In genomic region chr7:66693331-66693730, GRCh38 we compare ENCODE assay signal across 15 cellular contexts. TPM values are rescaled to one million over a fixed set of nuclear protein-coding genes. Genes with fewer than 3 reads are reported as not detected.
DNase-seq lines count a peak whose midpoint lies in the region; ATAC-seq and TF ChIP-seq lines count a peak whose summit lies in the region.
"Had no signal": no experiment of that assay in that cellular context is flagged by ENCODE, and none has a peak within 500 bp of the region (broad histone marks: within the 10 kb centered on the region; RNA-seq: fewer than 3 reads in every experiment).

No MANE protein-coding gene starts in this region.

- peaks cover 11% of the 10 kb centered on the region for H3K36me3 Mint-ChIP-seq in osteocyte (ENCODE audit: unreplicated experiment)
- H3K36me3 Mint-ChIP-seq: CD4-positive, alpha-beta memory T cell had no signal

- H3K4me3 Mint-ChIP-seq in osteocyte (ENCODE audit: unreplicated experiment): no peak overlapping the region
- H3K4me3 Mint-ChIP-seq: CD14-positive monocyte; CD4-positive, alpha-beta memory T cell had no signal

- peaks cover 3% of the 10 kb centered on the region for H3K9me3 Mint-ChIP-seq in osteocyte (ENCODE audit: unreplicated experiment)

- ATAC-seq in lower lobe of right lung: no peak

- H3K27ac Mint-ChIP-seq in osteocyte (ENCODE audit: unreplicated experiment): no peak overlapping the region
- H3K27ac Mint-ChIP-seq: CD4-positive, alpha-beta memory T cell had no signal

- no peaks in the 10 kb centered on the region for H3K27me3 Mint-ChIP-seq in osteocyte (ENCODE audit: unreplicated experiment)
- H3K27me3 Mint-ChIP-seq: CD4-positive, alpha-beta memory T cell had no signal

- H3K27ac ChIP-seq in esophagus squamous epithelium (peak overlapping the region in 3 of 4 donors; percentile 35 to 65 (median 50)), lower lobe of right lung (no peak overlapping the region)
- H3K27ac ChIP-seq: BLaER1 had no signal

- H3K4me3 ChIP-seq in esophagus squamous epithelium (no peak overlapping the region), lower lobe of right lung (no peak overlapping the region)
- H3K4me3 ChIP-seq: BLaER1, HAP-1 had no signal

- H3K36me3 ChIP-seq in esophagus squamous epithelium: peaks cover 0 to 34% (median 0%) of the 10 kb centered on the region in 3 donors
- H3K36me3 ChIP-seq in lower lobe of right lung: peaks cover 12% of the 10 kb centered on the region
- H3K36me3 ChIP-seq: HAP-1 had no signal

- peaks cover 5% of the 10 kb centered on the region for H3K4me1 Mint-ChIP-seq in osteocyte (ENCODE audit: unreplicated experiment)
- H3K4me1 Mint-ChIP-seq: CD14-positive monocyte had no signal

- TF ChIP-seq CTCF in esophagus squamous epithelium (IDR thresholded peaks at IDR 0.05) (no peak), osteocyte (IDR thresholded peaks at IDR 0.05) (no peak), lower lobe of right lung (IDR thresholded peaks at IDR 0.05) (no peak)

- no peak for TF ChIP-seq POLR2A in esophagus squamous epithelium (IDR thresholded peaks at IDR 0.05)

- H3K27me3 ChIP-seq in esophagus squamous epithelium: no peaks in the 10 kb centered on the region
- H3K27me3 ChIP-seq in lower lobe of right lung (ENCODE audit: low read depth): no peaks in the 10 kb centered on the region
- H3K27me3 ChIP-seq: BLaER1 had no signal

- H3K9me3 ChIP-seq in esophagus squamous epithelium: no peaks in the 10 kb centered on the region
- H3K9me3 ChIP-seq in lower lobe of right lung: no peaks in the 10 kb centered on the region
- H3K9me3 ChIP-seq: HAP-1 had no signal

- intact Hi-C loops in esophagus squamous epithelium (cut with DNase I) (no loop called here), lower lobe of right lung (cut with DNase I) (no loop called here)

- peaks cover 10 to 24% (median 11%) of the 10 kb centered on the region in 3 donors for H3K4me1 ChIP-seq in esophagus squamous epithelium
- no peaks in the 10 kb centered on the region for H3K4me1 ChIP-seq in lower lobe of right lung
- H3K4me1 ChIP-seq: HAP-1 had no signal

- 59 to 73% methylated on average over 3 of the region's 4 CpGs for WGBS in esophagus squamous epithelium, 2 donors

- DNase-seq in activated CD8-positive, alpha-beta memory T cell treated with anti-CD3 and anti-CD28 coated beads for 24 hours: peak; percentile 24
- DNase-seq in activated CD8-positive, alpha-beta memory T cell treated with anti-CD3 and anti-CD28 coated beads, Interleukin-2, amount 50 U/mL, for 48 hours: no peak
- no peak for DNase-seq in esophagus squamous epithelium (lab: John Stamatoyannopoulos, UW)
- DNase-seq in osteocyte (ENCODE audit: extremely low spot score, unreplicated experiment): peak; percentile 66
- DNase-seq in lower lobe of right lung: no peak
- DNase-seq in UCSD-AML1 (lab: John Stamatoyannopoulos, UW; ENCODE audit: unreplicated experiment): no peak
- no peak for DNase-seq in NCI-H146 (lab: John Stamatoyannopoulos, UW)
- DNase-seq: 8988T; CD4-positive, alpha-beta memory T cell; DMS153; DMS79; GF-D8 had no signal

RNA-seq across cellular contexts. Expression of gene RABGEF1, which starts 47.2 kb away (rescaled TPM):
- total RNA-seq in esophagus squamous epithelium: 10 to 100 TPM; 27.8 to 48.9 (median 33.5) TPM
- 25.3 and 25.9 TPM in 2 replicates for total RNA-seq in osteocyte
- total RNA-seq in lower lobe of right lung: 24.1 TPM

Comparison
In these comparisons a context has a peak if more than half of its experiments do, and no peak if none do; other contexts are left out.
1. DNase-seq: peak in activated CD8-positive, alpha-beta memory T cell treated with anti-CD3 and anti-CD28 coated beads for 24 hours (single experiment) and osteocyte (single experiment); none in activated CD8-positive, alpha-beta memory T cell treated with anti-CD3 and anti-CD28 coated beads, Interleukin-2, amount 50 U/mL, for 48 hours (single experiment), esophagus squamous epithelium (single experiment), lower lobe of right lung (single experiment), UCSD-AML1 (single experiment) and NCI-H146 (single experiment).